Comparison of ENCODE assay signal across 19 cellular contexts in the genomic region with DNA sequence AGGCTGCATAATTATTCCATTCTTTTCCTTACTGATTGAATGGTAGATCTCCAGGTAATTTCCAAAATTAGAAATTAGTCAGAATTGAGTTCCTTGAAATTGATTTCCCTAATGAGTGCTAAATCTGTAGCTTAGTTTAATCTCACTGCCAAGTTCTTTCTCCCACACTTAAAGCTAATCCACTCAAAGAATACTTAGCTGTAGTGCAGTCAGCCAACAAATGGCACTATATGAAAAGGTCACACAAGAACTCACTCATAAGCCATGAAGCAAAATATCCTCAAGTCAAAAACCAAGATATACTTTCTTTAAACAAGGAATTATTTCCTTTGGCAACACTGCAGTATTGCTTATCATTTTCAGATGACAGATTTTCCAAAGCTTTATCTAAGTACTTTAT.
DNase-seq lines count a peak whose midpoint lies in the region; ATAC-seq, FAIRE-seq and TF ChIP-seq lines count a peak whose summit lies in the region.
"Had no signal": no experiment of that assay in that cellular context is flagged by ENCODE, and none has a peak within 500 bp of the region (broad histone marks: within the 10 kb centered on the region; RNA-seq: fewer than 3 reads in every experiment).

No MANE protein-coding gene starts in this region.

- intact Hi-C loops in left ventricle myocardium inferior (cut with micrococcal nuclease) (no loop called here), Right ventricle myocardium inferior (cut with DNase I) (no loop called here)

- peaks cover 50% of the 10 kb centered on the region for H3K36me3 ChIP-seq in left ventricle myocardium inferior
- peaks cover 0 to 4% of the 10 kb centered on the region in 2 donors for H3K36me3 ChIP-seq in small intestine (ENCODE audit: control insufficient read depth in 2 of 2, insufficient read depth in 2 of 2, low read length in 2 of 2)

- H3K36me3 Mint-ChIP-seq in mesothelial cell of epicardium, result peaks cover 24% of the 10 kb centered on the region
- H3K36me3 Mint-ChIP-seq in osteocyte (ENCODE audit: unreplicated experiment), result peaks cover 25% of the 10 kb centered on the region
- peaks cover 31% of the 10 kb centered on the region for H3K36me3 Mint-ChIP-seq in T-helper 2 cell treated with Interferon-gamma antibody and Interleukin-4, amounts not matched to agents 5 μg/mL and 100 μg/mL, for 36 hours (ENCODE audit: low read depth)

- DNase-seq in left ventricle myocardium inferior, result no peak
- DNase-seq in Right ventricle myocardium inferior (ENCODE audit: missing footprints), result no peak
- no peak for DNase-seq in mesothelial cell of epicardium (ENCODE audit: low spot score in 2 of 2, unreplicated experiment in 2 of 2)
- DNase-seq in osteocyte (ENCODE audit: extremely low spot score, unreplicated experiment), result no peak
- no peak for DNase-seq in T-helper 2 cell treated with Interferon-gamma antibody and Interleukin-4, amounts not matched to agents 5 μg/mL and 100 μg/mL, for 36 hours (ENCODE audit: low spot score)
- no peak for DNase-seq in small intestine
- DNase-seq: ACHN, AML-193, DMS 273 treated with DMSO at 0.1 percent for 48 hours, H9, KG1, NCI-H1417, NCI-H187, NCI-H2107, NCI-H510A, PC-3, RPMI8226 had no signal

- peak overlapping the region; percentile 55 for H3K27ac Mint-ChIP-seq in mesothelial cell of epicardium
- no peak overlapping the region for H3K27ac Mint-ChIP-seq in osteocyte (ENCODE audit: unreplicated experiment)
- no peak overlapping the region for H3K27ac Mint-ChIP-seq in T-helper 2 cell treated with Interferon-gamma antibody and Interleukin-4, amounts not matched to agents 5 μg/mL and 100 μg/mL, for 36 hours

- TF ChIP-seq CTCF in left ventricle myocardium inferior (IDR thresholded peaks at IDR 0.05; ENCODE audit: borderline replicate concordance), result no peak
- no peak for TF ChIP-seq CTCF in VCaP (conservative IDR thresholded peaks at IDR 0.05)
- no peak for TF ChIP-seq CTCF in mesothelial cell of epicardium (IDR thresholded peaks at IDR 0.05; ENCODE audit: unreplicated experiment)
- TF ChIP-seq CTCF in osteocyte (IDR thresholded peaks at IDR 0.05), result no peak

- no peak for ATAC-seq in Right ventricle myocardium inferior
- ATAC-seq: PC-3 had no signal

- H3K9me3 ChIP-seq in left ventricle myocardium inferior (replicated peaks) (no peaks in the 10 kb centered on the region), small intestine (ENCODE audit: control insufficient read depth, low read depth) (no peaks in the 10 kb centered on the region)

- H3K27me3 Mint-ChIP-seq in mesothelial cell of epicardium (ENCODE audit: low read depth) (no peaks in the 10 kb centered on the region), osteocyte (ENCODE audit: unreplicated experiment) (no peaks in the 10 kb centered on the region)
- H3K27me3 Mint-ChIP-seq in T-helper 2 cell treated with Interferon-gamma antibody and Interleukin-4, amounts not matched to agents 5 μg/mL and 100 μg/mL, for 36 hours (ENCODE audit: low read depth), result no peaks in the 10 kb centered on the region

- H3K4me3 ChIP-seq in left ventricle myocardium inferior (no peak overlapping the region), small intestine (ENCODE audit: low read depth in 1 of 2, low read length in 2 of 2) (no peak overlapping the region)

- H3K27ac ChIP-seq in left ventricle myocardium inferior (replicated peaks) (peak overlapping the region; percentile 68), VCaP (peak overlapping the region; percentile 60), small intestine (ENCODE audit: low read depth in 1 of 2, low read length in 1 of 2) (no peak overlapping the region)
- H3K27ac ChIP-seq: C4-2B had no signal

- no peak overlapping the region for H3K4me3 Mint-ChIP-seq in mesothelial cell of epicardium
- no peak overlapping the region for H3K4me3 Mint-ChIP-seq in osteocyte (ENCODE audit: unreplicated experiment)
- H3K4me3 Mint-ChIP-seq in T-helper 2 cell treated with Interferon-gamma antibody and Interleukin-4, amounts not matched to agents 5 μg/mL and 100 μg/mL, for 36 hours, result no peak overlapping the region
- H3K4me3 Mint-ChIP-seq: H9 had no signal

- H3K4me1 ChIP-seq in left ventricle myocardium inferior (peaks cover 52% of the 10 kb centered on the region), small intestine (ENCODE audit: control insufficient read depth in 2 of 2, insufficient read depth in 1 of 2, low read depth in 1 of 2, low read length in 1 of 2) (no peaks in the 10 kb centered on the region)

- H3K27me3 ChIP-seq in left ventricle myocardium inferior (ENCODE audit: low read depth), result no peaks in the 10 kb centered on the region
- H3K27me3 ChIP-seq in small intestine (ENCODE audit: control insufficient read depth in 2 of 2, insufficient read depth in 2 of 2, low read length in 2 of 2), result no peaks in the 10 kb centered on the region

- peaks cover 25% of the 10 kb centered on the region for H3K4me1 Mint-ChIP-seq in mesothelial cell of epicardium
- H3K4me1 Mint-ChIP-seq in osteocyte (ENCODE audit: unreplicated experiment), result peaks cover 10% of the 10 kb centered on the region
- H3K4me1 Mint-ChIP-seq in T-helper 2 cell treated with Interferon-gamma antibody and Interleukin-4, amounts not matched to agents 5 μg/mL and 100 μg/mL, for 36 hours (ENCODE audit: low read depth), result peaks cover 7% of the 10 kb centered on the region
- H3K4me1 Mint-ChIP-seq: H9 had no signal

- H3K9me3 Mint-ChIP-seq in mesothelial cell of epicardium (no peaks in the 10 kb centered on the region), osteocyte (ENCODE audit: unreplicated experiment) (no peaks in the 10 kb centered on the region)
- no peaks in the 10 kb centered on the region for H3K9me3 Mint-ChIP-seq in T-helper 2 cell treated with Interferon-gamma antibody and Interleukin-4, amounts not matched to agents 5 μg/mL and 100 μg/mL, for 36 hours
- H3K9me3 Mint-ChIP-seq: H9 had no signal

- no peak for FAIRE-seq in small intestine (lab: Jason Lieb, UNC)

Comparison
In these comparisons a context has a peak if more than half of its experiments do, and no peak if none do; other contexts are left out.
1. H3K27ac ChIP-seq: peak in left ventricle myocardium inferior (single experiment) and VCaP (single experiment); none in small intestine (0 of 2).